In genomic region chr5:148791334-148791667, GRCh38 we compare ENCODE assay signal across 10 cellular contexts. TPM values are rescaled to one million over a fixed set of nuclear protein-coding genes. Genes with fewer than 3 reads are reported as not detected.
DNase-seq lines count a peak whose midpoint lies in the region; ATAC-seq, FAIRE-seq and TF ChIP-seq lines count a peak whose summit lies in the region.
"Had no signal": no experiment of that assay in that cellular context is flagged by ENCODE, and none has a peak within 500 bp of the region (broad histone marks: within the 10 kb centered on the region; RNA-seq: fewer than 3 reads in every experiment).

No MANE protein-coding gene starts in this region.

- peaks cover 39% of the 10 kb centered on the region for H3K4me1 Mint-ChIP-seq in activated CD8-positive, alpha-beta memory T cell treated with anti-CD3 and anti-CD28 coated beads, Interleukin-2, amount 10 ng/mL, durations not matched to agents 7 days and 5 days

- no peak for TF ChIP-seq POLR2A in upper lobe of left lung (IDR thresholded peaks at IDR 0.05)

- ATAC-seq in activated CD8-positive, alpha-beta memory T cell treated with anti-CD3 and anti-CD28 coated beads, Interleukin-2, amount 10 ng/mL, durations not matched to agents 7 days and 5 days: peak; percentile 92
- ATAC-seq in HG02798 (IDR thresholded peaks at IDR 0.05; ENCODE audit: poor library complexity, unreplicated experiment): peak; percentile 95
- ATAC-seq in upper lobe of left lung (ENCODE audit: low FRiP score in 2 of 2): no peak
- no peak for ATAC-seq in mucosa of descending colon

- no peaks in the 10 kb centered on the region for H3K27me3 ChIP-seq in upper lobe of left lung
- H3K27me3 ChIP-seq: sigmoid colon had no signal

- peaks cover 5% of the 10 kb centered on the region for H3K36me3 Mint-ChIP-seq in activated CD8-positive, alpha-beta memory T cell treated with anti-CD3 and anti-CD28 coated beads, Interleukin-2, amount 10 ng/mL, durations not matched to agents 7 days and 5 days

- no peaks in the 10 kb centered on the region for H3K9me3 Mint-ChIP-seq in activated CD8-positive, alpha-beta memory T cell treated with anti-CD3 and anti-CD28 coated beads, Interleukin-2, amount 10 ng/mL, durations not matched to agents 7 days and 5 days (ENCODE audit: low read depth)

- CTCF ChIA-PET in activated CD8-positive, alpha-beta memory T cell treated with anti-CD3 and anti-CD28 coated beads, Interleukin-2, amount 10 ng/mL, durations not matched to agents 7 days and 5 days (lab: Charles Lee): interaction anchor here (1.2 to 3.3 kb wide), 6 partner anchors 11 to 167 kb away, joined by 3 to 12 read pairs (median 6); no protein-coding TSS in a partner anchor

- H3K4me3 ChIP-seq in upper lobe of left lung (no peak overlapping the region), mucosa of descending colon (no peak overlapping the region)
- H3K4me3 ChIP-seq: sigmoid colon had no signal

- H3K36me3 ChIP-seq in upper lobe of left lung (no peaks in the 10 kb centered on the region), mucosa of descending colon (ENCODE audit: low read depth) (no peaks in the 10 kb centered on the region)
- H3K36me3 ChIP-seq: sigmoid colon had no signal

- H3K27ac ChIP-seq in substantia nigra (ENCODE audit: low read depth, low read length, poor library complexity, severe bottlenecking) (no peak overlapping the region), upper lobe of left lung (no peak overlapping the region)
- H3K27ac ChIP-seq: sigmoid colon had no signal

- H3K4me1 ChIP-seq in upper lobe of left lung (peaks cover 0 to 6% (median 0%) of the 10 kb centered on the region in 4 donors), mucosa of descending colon (ENCODE audit: low read depth) (no peaks in the 10 kb centered on the region)
- H3K4me1 ChIP-seq: sigmoid colon had no signal

- H3K9me3 ChIP-seq in upper lobe of left lung (no peaks in the 10 kb centered on the region), mucosa of descending colon (no peaks in the 10 kb centered on the region)
- H3K9me3 ChIP-seq: sigmoid colon had no signal

- H3K27ac Mint-ChIP-seq in activated CD8-positive, alpha-beta memory T cell treated with anti-CD3 and anti-CD28 coated beads, Interleukin-2, amount 10 ng/mL, durations not matched to agents 7 days and 5 days: peak overlapping the region; percentile 26
- H3K27ac Mint-ChIP-seq: B cell had no signal

- H3K4me3 Mint-ChIP-seq in activated CD8-positive, alpha-beta memory T cell treated with anti-CD3 and anti-CD28 coated beads, Interleukin-2, amount 10 ng/mL, durations not matched to agents 7 days and 5 days: no peak overlapping the region
- H3K4me3 Mint-ChIP-seq: B cell had no signal

- peak; percentile 78 for DNase-seq in activated CD8-positive, alpha-beta memory T cell treated with anti-CD3 and anti-CD28 coated beads, Interleukin-2, amount 10 ng/mL, durations not matched to agents 7 days and 5 days
- no peak for DNase-seq in activated CD8-positive, alpha-beta memory T cell treated with anti-CD3 and anti-CD28 coated beads, Interleukin-2, amount 50 U/mL, for 4 hours
- DNase-seq in RCC 7860 (ENCODE audit: low spot score): peak; percentile 78
- DNase-seq in stimulated activated CD8-positive, alpha-beta memory T cell treated with anti-CD3 and anti-CD28 coated beads, Interleukin-15, amount 100 ng/mL, for 48 hours (ENCODE audit: low read depth in 2 of 2): peak; percentile 40 to 47
- no peak for DNase-seq in substantia nigra (lab: John Stamatoyannopoulos, UW)
- DNase-seq in upper lobe of left lung: no peak
- no peak for DNase-seq in mucosa of descending colon
- DNase-seq: sigmoid colon had no signal

- peak; percentile 83 for FAIRE-seq in RCC 7860 (lab: Jason Lieb, UNC)

- no peak for TF ChIP-seq CTCF in upper lobe of left lung (IDR thresholded peaks at IDR 0.05)
- TF ChIP-seq CTCF in mucosa of descending colon (IDR thresholded peaks at IDR 0.05): no peak

- no peak for TF ChIP-seq EP300 in upper lobe of left lung (IDR thresholded peaks at IDR 0.05)

- peaks cover 21% of the 10 kb centered on the region for H3K27me3 Mint-ChIP-seq in activated CD8-positive, alpha-beta memory T cell treated with anti-CD3 and anti-CD28 coated beads, Interleukin-2, amount 10 ng/mL, durations not matched to agents 7 days and 5 days
- H3K27me3 Mint-ChIP-seq: B cell had no signal

- intact Hi-C loops in mucosa of descending colon (cut with DNase I, micrococcal nuclease): no loop called here

RNA-seq across cellular contexts. Expression of gene ADRB2, which starts 35.1 kb away (rescaled TPM):
- total RNA-seq in activated CD8-positive, alpha-beta memory T cell treated with anti-CD3 and anti-CD28 coated beads, Interleukin-2, amount 10 ng/mL, durations not matched to agents 7 days and 5 days: 1 to 10 TPM; 1.7 to 4.4 TPM
- total RNA-seq in upper lobe of left lung (10 to 100 TPM; 22.4 to 77.4 (median 34.2) TPM), mucosa of descending colon (1 to 10 TPM in 2 of 3 donors, under 1 TPM in 1; 0.41 to 3.1 (median 1.4) TPM)

Comparison
In these comparisons a context has a peak if more than half of its experiments do, and no peak if none do; other contexts are left out.
1. DNase-seq: peak in activated CD8-positive, alpha-beta memory T cell treated with anti-CD3 and anti-CD28 coated beads, Interleukin-2, amount 10 ng/mL, durations not matched to agents 7 days and 5 days (single experiment), RCC 7860 (single experiment) and stimulated activated CD8-positive, alpha-beta memory T cell treated with anti-CD3 and anti-CD28 coated beads, Interleukin-15, amount 100 ng/mL, for 48 hours (2 of 2); none in activated CD8-positive, alpha-beta memory T cell treated with anti-CD3 and anti-CD28 coated beads, Interleukin-2, amount 50 U/mL, for 4 hours (single experiment), substantia nigra (0 of 49), upper lobe of left lung (0 of 2) and mucosa of descending colon (0 of 3).
2. ATAC-seq: peak in activated CD8-positive, alpha-beta memory T cell treated with anti-CD3 and anti-CD28 coated beads, Interleukin-2, amount 10 ng/mL, durations not matched to agents 7 days and 5 days (single experiment) and HG02798 (single experiment); none in upper lobe of left lung (0 of 2) and mucosa of descending colon (single experiment).
3. RNA of gene ADRB2, which starts 35.1 kb away (total RNA-seq): 22.4 to 77.4 TPM in upper lobe of left lung; 1.7 to 4.4 TPM in activated CD8-positive, alpha-beta memory T cell treated with anti-CD3 and anti-CD28 coated beads, Interleukin-2, amount 10 ng/mL, durations not matched to agents 7 days and 5 days and 0.41 to 3.1 TPM in mucosa of descending colon; every median in the first group is over 4 times any median in the second.